22 cellular contexts compared by ENCODE assay signal in the genomic region with DNA sequence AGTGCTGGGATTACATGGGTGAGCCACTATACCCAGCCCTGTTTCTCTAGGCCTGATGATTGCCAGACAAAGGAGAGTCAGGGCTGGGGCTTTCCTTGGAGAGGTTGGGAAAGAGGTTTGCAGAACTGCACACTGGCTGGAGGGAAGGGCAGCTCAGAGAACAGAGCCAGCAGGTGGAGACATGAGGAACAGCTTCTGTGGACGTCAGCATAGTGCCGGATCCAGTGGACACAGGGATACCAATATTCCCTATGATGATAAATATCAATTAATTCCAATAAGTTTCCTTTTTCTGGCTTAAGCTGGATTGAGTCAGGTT. TPM values are rescaled to one million over a fixed set of nuclear protein-coding genes. Genes with fewer than 3 reads are reported as not detected.
A peak's percentile ranks its signal among the peaks of the same experiment; 100 is the strongest.
DNase-seq lines count a peak whose midpoint lies in the region; ATAC-seq, FAIRE-seq and TF ChIP-seq lines count a peak whose summit lies in the region.
"Had no signal": no experiment of that assay in that cellular context is flagged by ENCODE, and none has a peak within 500 bp of the region (broad histone marks: within the 10 kb centered on the region; RNA-seq: fewer than 3 reads in every experiment).

No MANE protein-coding gene starts in this region.

- no peaks in the 10 kb centered on the region for H3K79me2 ChIP-seq in HepG2 (ENCODE audit: insufficient read depth, low read length)

- H3K4me3 ChIP-seq in HepG2 (replicated peaks in 1 of 3; ENCODE audit: insufficient read depth in 1 of 3, low read depth in 2 of 3, low read length in 3 of 3) (no peak overlapping the region), right lobe of liver (no peak overlapping the region), prostate gland (no peak overlapping the region)
- H3K4me3 ChIP-seq: GM12878 had no signal

- H3K27ac ChIP-seq in HepG2 (ENCODE audit: extremely low read length, insufficient read depth, low read length) (no peak overlapping the region), right lobe of liver (no peak overlapping the region), epithelial cell of prostate (peak overlapping the region; percentile 58), prostate gland (peak overlapping the region in 1 of 2 donors; percentile 35)
- H3K27ac ChIP-seq: KMS-11 had no signal

- in situ Hi-C loops in HepG2 (cut with HindIII; ENCODE audit: extremely low pct_ligation_motif_present, low pct_unique_long_range_greater_than_20kb) = no loop called here

- no peak overlapping the region for H2AFZ ChIP-seq in HepG2 (ENCODE audit: low read length)

- POLR2A ChIA-PET in HepG2 (lab: Yijun Ruan, JAX) = no interaction called here

- TF ChIP-seq CTCF in HepG2 (CRISPR knock-in tag; IDR thresholded peaks at IDR 0.05) = 0 out of 2 replicates have a peak, but pooled peaks have one; percentile 16
- TF ChIP-seq CTCF in right lobe of liver (IDR thresholded peaks at IDR 0.05) = no peak
- TF ChIP-seq CTCF in prostate gland (IDR thresholded peaks at IDR 0.05) = no peak
- no peak for TF ChIP-seq CTCF in mesothelial cell of epicardium (IDR thresholded peaks at IDR 0.05; ENCODE audit: unreplicated experiment)

- no peak for TF ChIP-seq RAD21 in HepG2 (CRISPR knock-in tag; IDR thresholded peaks at IDR 0.05)

- H3K9me3 Mint-ChIP-seq in mesothelial cell of epicardium = no peaks in the 10 kb centered on the region

- H3K4me1 ChIP-seq in HepG2 (ENCODE audit: insufficient read depth, low read length) = no peaks in the 10 kb centered on the region
- no peaks in the 10 kb centered on the region for H3K4me1 ChIP-seq in right lobe of liver
- H3K4me1 ChIP-seq in prostate gland (replicated peaks) = peaks cover 4% of the 10 kb centered on the region

- CTCF ChIA-PET in HepG2 (lab: Yijun Ruan, JAX; ENCODE audit: low intra/inter-chr PET ratio, low total read pairs) = no interaction called here

- intact Hi-C loops in HepG2 (cut with micrococcal nuclease; ENCODE audit: unreplicated experiment) = no loop called here
- intact Hi-C loops in right lobe of liver (cut with DNase I) = no loop called here
- intact Hi-C loops in prostate gland (cut with DNase I) = no loop called here

- H3K27me3 Mint-ChIP-seq in mesothelial cell of epicardium (ENCODE audit: low read depth) = no peaks in the 10 kb centered on the region

- no TSS peak for BruUV-seq in HepG2 (replicated peaks; lab: Mats Ljungman, UMichigan)

- no peaks in the 10 kb centered on the region for H3K36me3 ChIP-seq in HepG2 (replicated peaks in 1 of 2; ENCODE audit: control insufficient read depth in 1 of 2, insufficient read depth in 2 of 2, low read length in 2 of 2)
- H3K36me3 ChIP-seq in right lobe of liver = no peaks in the 10 kb centered on the region
- no peaks in the 10 kb centered on the region for H3K36me3 ChIP-seq in prostate gland

- ATAC-seq in HepG2 = peak; percentile 69
- no peak for ATAC-seq in right lobe of liver
- ATAC-seq in GM19463 (IDR thresholded peaks at IDR 0.05; ENCODE audit: unreplicated experiment) = no peak
- no peak for ATAC-seq in GM21360 (IDR thresholded peaks at IDR 0.05; ENCODE audit: unreplicated experiment)
- ATAC-seq: GM12878 had no signal

- no peak overlapping the region for H3K9ac ChIP-seq in HepG2 (ENCODE audit: insufficient read depth, low read depth, low read length)
- H3K9ac ChIP-seq: KMS-11 had no signal

- TF ChIP-seq EP300 in HepG2 (IDR thresholded peaks at IDR 0.05; ENCODE audit: low read depth in 2 of 2, low read length in 2 of 2) (no peak), HepG2 (CRISPR knock-in tag; IDR thresholded peaks at IDR 0.05; ENCODE audit: borderline replicate concordance) (no peak)

- no peak for FAIRE-seq in HepG2 (lab: Jason Lieb, UNC)
- FAIRE-seq: A204.1, GM12878 had no signal

- TF ChIP-seq POLR2A in HepG2 (IDR thresholded peaks at IDR 0.05; ENCODE audit: insufficient read depth in 1 of 2, low read depth in 2 of 2, low read length in 2 of 2) = no peak
- TF ChIP-seq POLR2A in right lobe of liver (IDR thresholded peaks at IDR 0.05) = no peak
- TF ChIP-seq POLR2A in prostate gland (IDR thresholded peaks at IDR 0.05) = no peak

- DNase-seq in HepG2 (ENCODE audit: low spot score) (no peak), right lobe of liver (no peak), epithelial cell of prostate (ENCODE audit: low read depth, low spot score) (no peak), prostate gland (ENCODE audit: low spot score) (peak; percentile 10), mesothelial cell of epicardium (ENCODE audit: low spot score in 2 of 2, unreplicated experiment in 2 of 2) (no peak)
- DNase-seq: CD4-positive, alpha-beta memory T cell; DMS153; EL; NCI-H1436; NCI-H1930; NCI-H226; NCI-H524; NCI-H82 had no signal

- H3K27ac Mint-ChIP-seq in mesothelial cell of epicardium = no peak overlapping the region
- H3K27ac Mint-ChIP-seq: CD4-positive, alpha-beta memory T cell had no signal

- H3K27me3 ChIP-seq in HepG2 (ENCODE audit: control insufficient read depth in 1 of 2, insufficient read depth in 2 of 2, low read length in 2 of 2) (peaks cover 2 to 15% of the 10 kb centered on the region in 2 experiments; a peak in 3 of 5 replicates), right lobe of liver (no peaks in the 10 kb centered on the region), prostate gland (replicated peaks; ENCODE audit: insufficient read depth) (no peaks in the 10 kb centered on the region)

- H3K9me3 ChIP-seq in HepG2 (ENCODE audit: low read length) (no peaks in the 10 kb centered on the region), right lobe of liver (no peaks in the 10 kb centered on the region), prostate gland (no peaks in the 10 kb centered on the region)

- no peak overlapping the region for H3K4me2 ChIP-seq in HepG2 (ENCODE audit: low read depth, low read length)
- H3K4me2 ChIP-seq: KMS-11 had no signal

- H3K4me3 Mint-ChIP-seq in mesothelial cell of epicardium = no peak overlapping the region
- H3K4me3 Mint-ChIP-seq: CD4-positive, alpha-beta memory T cell had no signal

- WGBS in HepG2 (ENCODE audit: low lambda C conversion rate) = 13% methylated on average over 2 of the region's 2 CpGs
- 45% methylated on average over 2 of the region's 2 CpGs for WGBS in right lobe of liver (ENCODE audit: insufficient coverage, low coverage, low lambda C conversion rate, missing lambda C conversion rate)
- 80% methylated on average over 2 of the region's 2 CpGs for WGBS in prostate gland

- H3K36me3 Mint-ChIP-seq in mesothelial cell of epicardium = no peaks in the 10 kb centered on the region
- H3K36me3 Mint-ChIP-seq: CD4-positive, alpha-beta memory T cell had no signal

- H4K20me1 ChIP-seq in HepG2 (ENCODE audit: insufficient read depth, low read length) = no peaks in the 10 kb centered on the region

- H3K4me1 Mint-ChIP-seq in mesothelial cell of epicardium = peaks cover 1% of the 10 kb centered on the region
- H3K4me1 Mint-ChIP-seq: CD4-positive, alpha-beta memory T cell had no signal

TF ChIP-seq in HepG2, 621 proteins besides CTCF, POLR2A, EP300 and RAD21 (continues in another document):
- TF ChIP-seq ZNF883 (CRISPR knock-in tag; IDR thresholded peaks at IDR 0.05; ENCODE audit: not compliant biosample characterization) (no peak), KAT8 (CRISPR knock-in tag; IDR thresholded peaks at IDR 0.05) (no peak), ZFP91 (CRISPR knock-in tag; IDR thresholded peaks at IDR 0.05; ENCODE audit: borderline replicate concordance) (no peak), ZFX (CRISPR knock-in tag; IDR thresholded peaks at IDR 0.05; ENCODE audit: low read depth) (no peak)
- TF ChIP-seq, protein P1, sequence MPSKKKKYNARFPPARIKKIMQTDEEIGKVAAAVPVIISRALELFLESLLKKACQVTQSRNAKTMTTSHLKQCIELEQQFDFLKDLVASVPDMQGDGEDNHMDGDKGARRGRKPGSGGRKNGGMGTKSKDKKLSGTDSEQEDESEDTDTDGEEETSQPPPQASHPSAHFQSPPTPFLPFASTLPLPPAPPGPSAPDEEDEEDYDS (CRISPR knock-in tag; IDR thresholded peaks at IDR 0.05) = no peak

RNA-seq across cellular contexts. Expression of gene SCNN1B, which starts 43.2 kb away (rescaled TPM):
- total RNA-seq in HepG2 (2016; rRNA removed; fragmentation: Illumina TruSeq; extraction: Trizol) = not detected in 2 replicates
- total RNA-seq in HepG2 (2016; cell fraction: cytosol; rRNA removed; fragmentation: Illumina TruSeq; extraction: Trizol; ENCODE audit: low read depth) = not detected in 2 replicates
- not detected in 2 replicates for total RNA-seq in HepG2 (2016; cell fraction: insoluble cytoplasmic fraction; rRNA removed; fragmentation: Illumina TruSeq; extraction: Trizol)
- not detected in 2 replicates for total RNA-seq in HepG2 (2016; cell fraction: membrane; rRNA removed; fragmentation: Illumina TruSeq; extraction: Trizol)
- total RNA-seq in HepG2 (2016; cell fraction: nucleus; rRNA removed; fragmentation: Illumina TruSeq; extraction: Trizol) = not detected in 2 replicates
- polyA plus RNA-seq in HepG2 (2011; rRNA removed) = not detected in 2 replicates
- not detected in 2 replicates for polyA plus RNA-seq in HepG2 (2011; cell fraction: cytosol; rRNA removed)
- polyA plus RNA-seq in HepG2 (2011; cell fraction: nucleus; rRNA removed) = not detected in 2 replicates
- polyA plus RNA-seq in HepG2 (2012) = not detected in 2 replicates
- polyA plus RNA-seq in HepG2 (2016; cell fraction: cytosol; fragmentation: Illumina TruSeq; extraction: Trizol; ENCODE audit: low read depth) = not detected in 2 replicates
- polyA plus RNA-seq in HepG2 (2016; cell fraction: insoluble cytoplasmic fraction; fragmentation: Illumina TruSeq; extraction: Trizol; ENCODE audit: low read depth) = not detected in 2 replicates
- polyA plus RNA-seq in HepG2 (2016; cell fraction: membrane; fragmentation: Illumina TruSeq; extraction: Trizol; ENCODE audit: low read depth) = not detected in 2 replicates
- not detected in 2 replicates for polyA plus RNA-seq in HepG2 (2016; cell fraction: nucleus; fragmentation: Illumina TruSeq; extraction: Trizol; ENCODE audit: insufficient read depth, low read depth)
- not detected in 2 replicates for polyA minus RNA-seq in HepG2 (2011; rRNA and poly(A)+ RNA removed; ENCODE audit: low replicate concordance)
- not detected in 2 replicates for polyA minus RNA-seq in HepG2 (2011; cell fraction: cytosol; rRNA and poly(A)+ RNA removed)
- polyA minus RNA-seq in HepG2 (2011; cell fraction: nucleus; rRNA and poly(A)+ RNA removed) = not detected in 2 replicates
- under 1 TPM in 2 of 6 experiments, not detected in 4; 0.12 to 0.13 TPM for total RNA-seq in right lobe of liver
- total RNA-seq in prostate gland = 10 to 100 TPM in 1 of 2 donors, 1 to 10 TPM in 1; 9.2 to 11.8 TPM
- total RNA-seq in mesothelial cell of epicardium = not detected in 3 replicates
- total RNA-seq: CD4-positive, alpha-beta memory T cell; H4; HT-29; SK-MEL-5 had no signal
- polyA plus RNA-seq: BJ; CD4-positive, alpha-beta memory T cell had no signal
